30 cellular contexts compared by ENCODE assay signal in genomic region chr13:77067519-77067918, GRCh38.
"Had no signal": no experiment of that assay in that cellular context is flagged by ENCODE, and none has a peak within 500 bp of the region (broad histone marks: within the 10 kb centered on the region; RNA-seq: fewer than 3 reads in every experiment).

No MANE protein-coding gene starts in this region.

- H3K4me3 ChIP-seq: MG63, Peyer's patch, SJCRH30, SK-N-MC had no signal

- DNase-seq: activated CD4-positive, alpha-beta T cell treated with anti-CD3 and anti-CD28 coated beads for 36 hours; activated CD4-positive, alpha-beta T cell treated with anti-CD3 and anti-CD28 coated beads, Interleukin-2, amount 10 ng/mL, durations not matched to agents 7 days and 5 days; activated CD4-positive, alpha-beta T cell treated with anti-CD3 and anti-CD28 coated beads, Interleukin-2, amount 50 U/mL, for 48 hours; activated CD8-positive, alpha-beta T cell treated with anti-CD3 and anti-CD28 coated beads, Interleukin-2, amount 10 ng/mL, durations not matched to agents 7 days and 5 days; activated effector memory CD4-positive, alpha-beta T cell treated with Interleukin-2 at 50 U/mL for 16 hours; activated naive CD4-positive, alpha-beta T cell treated with anti-CD3 and anti-CD28 coated beads, Interleukin-2, amount 10 ng/mL, durations not matched to agents 7 days and 5 days; activated naive CD8-positive, alpha-beta T cell treated with anti-CD3 and anti-CD28 coated beads, Interleukin-2, amount 50 U/mL, for 24 hours; activated T-cell treated with anti-CD3 and anti-CD28 coated beads, Interleukin-2, amount 50 U/mL, for 24 hours; anterior cingulate cortex; central memory CD4-positive, alpha-beta T cell; Karpas-422; KBM-7; MG63; NCI-H1048; NCI-H1105 treated with DMSO at 0.1 percent for 48 hours; NCI-H1436; NCI-H1694; NCI-H2029; NCI-H345; NCI-H524 treated with DMSO at 0.1 percent for 48 hours; NCI-H748 treated with DMSO at 0.1 percent for 48 hours; NK-92 treated with Interleukin-12 subunit alpha and Interleukin-12 subunit beta, amount 100 ng/mL, for 24 hours; PC-3; Peyer's patch; RPMI8226; SHP77; SJCRH30 had no signal

- ATAC-seq: activated CD4-positive, alpha-beta T cell treated with anti-CD3 and anti-CD28 coated beads for 36 hours; activated CD4-positive, CD25-positive, alpha-beta regulatory T cell treated with anti-CD3 and anti-CD28 coated beads, Interleukin-2, amount 50 U/mL, for 24 hours; activated CD8-positive, alpha-beta T cell treated with anti-CD3 and anti-CD28 coated beads, Interleukin-2, amount 10 ng/mL, durations not matched to agents 7 days and 5 days; activated naive CD8-positive, alpha-beta T cell treated with anti-CD3 and anti-CD28 coated beads, Interleukin-2, amount 50 U/mL, for 24 hours; PC-3 had no signal

- H3K9me3 ChIP-seq: MG63, Peyer's patch, SJCRH30 had no signal

- H3K27ac ChIP-seq: Peyer's patch, SJCRH30, SK-N-MC had no signal

- H3K27me3 ChIP-seq: MG63, Peyer's patch, SJCRH30 had no signal

- FAIRE-seq: bronchial epithelial cell had no signal

- H3K4me1 ChIP-seq: Peyer's patch, SJCRH30 had no signal
